ENCODE assay signal across 1 cellular context in the genomic region with DNA sequence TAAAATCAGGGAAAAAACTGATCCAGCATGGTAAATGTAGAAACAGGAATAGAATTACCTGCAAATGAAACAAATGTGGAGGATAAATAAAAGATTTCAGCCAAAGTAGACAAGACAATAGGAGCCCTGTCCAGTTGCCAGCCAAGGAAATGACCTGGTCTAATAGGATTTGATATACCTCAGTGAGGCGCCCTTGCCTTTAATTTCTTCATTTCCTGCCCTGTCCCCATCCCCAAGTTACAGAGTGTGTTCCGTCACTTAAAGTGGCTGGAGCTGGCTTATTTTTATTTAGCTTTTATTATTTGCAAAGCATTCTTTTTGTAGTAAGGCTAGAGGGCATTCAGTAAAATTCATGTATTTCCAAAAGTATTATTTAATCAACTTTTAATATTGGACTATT.
TF ChIP-seq lines count a peak whose summit lies in the region.

No MANE protein-coding gene starts in this region.

TF ChIP-seq in GM23338, 12 proteins besides CTCF, POLR2A, EP300 and RAD21 (continued from another document):
- TF ChIP-seq ZNF462 (CRISPR knock-in tag; IDR thresholded peaks at IDR 0.05) (no peak), EZH2 (IDR thresholded peaks at IDR 0.05; ENCODE audit: low read depth, unreplicated experiment) (no peak), ZNF114 (CRISPR knock-in tag; IDR thresholded peaks at IDR 0.05) (no peak)
